Comparison of ENCODE assay signal across 18 cellular contexts in the genomic region with DNA sequence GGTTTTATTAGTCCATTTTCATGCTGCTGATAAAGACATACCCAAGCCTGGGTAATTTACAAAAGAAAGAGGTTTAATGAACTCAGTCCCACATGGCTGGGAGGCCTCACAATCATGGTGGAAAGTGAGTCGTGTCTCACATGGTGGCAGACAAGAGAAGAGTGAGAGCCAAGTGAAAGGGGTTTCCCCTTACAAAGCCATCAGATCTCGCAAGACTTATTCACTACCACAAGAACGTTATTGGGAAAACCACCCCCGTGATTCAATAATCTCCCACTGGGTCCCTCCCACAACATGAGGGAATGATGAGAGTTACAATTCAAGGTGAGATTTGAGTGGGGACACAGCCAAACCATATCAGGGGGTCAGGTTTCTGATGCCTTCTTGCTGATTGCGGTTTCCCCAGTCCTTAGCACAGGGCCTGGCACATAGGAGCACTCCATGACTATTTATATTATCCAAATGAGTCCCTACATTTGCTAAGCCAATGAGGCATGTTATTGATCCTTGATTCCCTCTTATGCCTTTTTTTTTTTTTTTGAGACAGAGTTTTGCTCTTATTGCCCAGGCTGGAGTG. TPM values are rescaled to one million over a fixed set of nuclear protein-coding genes. Genes with fewer than 3 reads are reported as not detected.
DNase-seq lines count a peak whose midpoint lies in the region; TF ChIP-seq lines count a peak whose summit lies in the region.
"Had no signal": no experiment of that assay in that cellular context is flagged by ENCODE, and none has a peak within 500 bp of the region (broad histone marks: within the 10 kb centered on the region; RNA-seq: fewer than 3 reads in every experiment).

No MANE protein-coding gene starts in this region.

- dilution Hi-C loops in mammary epithelial cell (cut with HindIII; ENCODE audit: low sequenced_read_pairs): no loop called here

- no peak overlapping the region for H3K27ac Mint-ChIP-seq in T-helper 2 cell treated with Interferon-gamma antibody and Interleukin-4, amounts not matched to agents 5 μg/mL and 100 μg/mL, for 36 hours
- H3K27ac Mint-ChIP-seq: CD8-positive, alpha-beta memory T cell; endodermal cell had no signal

- WGBS in mammary epithelial cell (ENCODE audit: low coverage, missing lambda C conversion rate): 56% methylated on average over 5 of the region's 5 CpGs

- no peaks in the 10 kb centered on the region for H3K36me3 ChIP-seq in MG63
- H3K36me3 ChIP-seq in mammary epithelial cell (ENCODE audit: insufficient read depth, low read length): no peaks in the 10 kb centered on the region

- intact Hi-C loops in mammary epithelial cell (cut with micrococcal nuclease): no loop called here

- H3K4me3 Mint-ChIP-seq in T-helper 2 cell treated with Interferon-gamma antibody and Interleukin-4, amounts not matched to agents 5 μg/mL and 100 μg/mL, for 36 hours: no peak overlapping the region
- H3K4me3 Mint-ChIP-seq: CD8-positive, alpha-beta memory T cell; endodermal cell had no signal

- H3K4me3 ChIP-seq in MG63: no peak overlapping the region
- no peak overlapping the region for H3K4me3 ChIP-seq in mammary epithelial cell (replicated peaks in 1 of 3; ENCODE audit: insufficient read depth in 1 of 3, low read depth in 2 of 3, low read length in 3 of 3)
- H3K4me3 ChIP-seq: psoas muscle had no signal

- no peak overlapping the region for H3K4me2 ChIP-seq in mammary epithelial cell (ENCODE audit: insufficient read depth, low read depth, low read length)

- DNase-seq in T-helper 2 cell treated with Interferon-gamma antibody and Interleukin-4, amounts not matched to agents 5 μg/mL and 100 μg/mL, for 36 hours (ENCODE audit: low spot score): peak; percentile 39
- no peak for DNase-seq in T-helper 2 cell
- DNase-seq in MG63: peak; percentile 36
- peak; percentile 29 for DNase-seq in mammary epithelial cell
- peak; percentile 17 to 30 for DNase-seq in stimulated activated CD4-positive, alpha-beta T cell treated with anti-CD3 and anti-CD28 coated beads, Interleukin-2, amount 100 ng/mL, for 48 hours
- DNase-seq in NCI-H69 (lab: John Stamatoyannopoulos, UW): no peak
- DNase-seq in NCI-H446 treated with DMSO at 0.1 percent for 48 hours (lab: John Stamatoyannopoulos, UW): no peak
- no peak for DNase-seq in ACHN
- DNase-seq: CD8-positive, alpha-beta memory T cell; KG1; kidney; NCI-H187; NCI-H526; psoas muscle; RPMI8226; substantia nigra had no signal

- no peak overlapping the region for H2AFZ ChIP-seq in mammary epithelial cell (ENCODE audit: low read depth, low read length)

- no peaks in the 10 kb centered on the region for H3K79me2 ChIP-seq in mammary epithelial cell (ENCODE audit: insufficient read depth, low read length)

- no peaks in the 10 kb centered on the region for H3K4me1 ChIP-seq in mammary epithelial cell (ENCODE audit: insufficient read depth, low read length)
- H3K4me1 ChIP-seq: psoas muscle had no signal

- H3K36me3 Mint-ChIP-seq in T-helper 2 cell treated with Interferon-gamma antibody and Interleukin-4, amounts not matched to agents 5 μg/mL and 100 μg/mL, for 36 hours (ENCODE audit: low read depth): no peaks in the 10 kb centered on the region

- peaks cover 11% of the 10 kb centered on the region for H3K4me1 Mint-ChIP-seq in T-helper 2 cell treated with Interferon-gamma antibody and Interleukin-4, amounts not matched to agents 5 μg/mL and 100 μg/mL, for 36 hours (ENCODE audit: low read depth)

- CTCF ChIA-PET in mammary epithelial cell (lab: Charles Lee; ENCODE audit: low non-redundant PET): no interaction called here

- H3K9me3 ChIP-seq in MG63 (no peaks in the 10 kb centered on the region), mammary epithelial cell (replicated peaks; ENCODE audit: insufficient read depth, low read length) (no peaks in the 10 kb centered on the region)
- H3K9me3 ChIP-seq: psoas muscle had no signal

- H3K27me3 ChIP-seq in MG63: no peaks in the 10 kb centered on the region
- peaks cover 1% of the 10 kb centered on the region for H3K27me3 ChIP-seq in mammary epithelial cell (ENCODE audit: insufficient read depth, low read length)

- H3K27ac ChIP-seq in mammary epithelial cell (ENCODE audit: insufficient read depth, low read depth, low read length): no peak overlapping the region
- H3K27ac ChIP-seq: 22Rv1, psoas muscle had no signal

- in situ Hi-C loops in mammary epithelial cell (cut with MboI; ENCODE audit: low sequenced_read_pairs in 2 of 2) (no loop called here), ACHN (cut with HindIII; ENCODE audit: low pct_ligation_motif_present, low pct_unique_long_range_greater_than_20kb, low sequenced_read_pairs) (no loop called here)

- no TSS peak for BruUV-seq in mammary epithelial cell (replicated peaks; lab: Mats Ljungman, UMichigan)

- no peaks in the 10 kb centered on the region for H4K20me1 ChIP-seq in mammary epithelial cell (ENCODE audit: insufficient read depth, low read length)

- no peak overlapping the region for H3K9ac ChIP-seq in mammary epithelial cell (ENCODE audit: insufficient read depth, low read length)

- no peak for TF ChIP-seq CTCF in mammary epithelial cell (conservative IDR thresholded peaks at IDR 0.05 in 1 of 2, IDR thresholded peaks at IDR 0.05 in 1 of 2; ENCODE audit: extremely low read depth in 1 of 2, insufficient read depth in 1 of 2, low read depth in 1 of 2, low read length in 2 of 2)

- no peaks in the 10 kb centered on the region for H3K9me3 Mint-ChIP-seq in T-helper 2 cell treated with Interferon-gamma antibody and Interleukin-4, amounts not matched to agents 5 μg/mL and 100 μg/mL, for 36 hours
- H3K9me3 Mint-ChIP-seq: CD8-positive, alpha-beta memory T cell had no signal

- no peaks in the 10 kb centered on the region for H3K27me3 Mint-ChIP-seq in T-helper 2 cell treated with Interferon-gamma antibody and Interleukin-4, amounts not matched to agents 5 μg/mL and 100 μg/mL, for 36 hours (ENCODE audit: low read depth)

RNA-seq across cellular contexts. Expression of a gene that starts 35.3 kb away (rescaled TPM):
- 14.1 and 29.9 TPM in 2 replicates for total RNA-seq in MG63 (2014; rRNA removed; shearing (Covaris generic); ENCODE audit: low replicate concordance)
- 10 to 100 TPM; 23.2 to 29.6 TPM for total RNA-seq in mammary epithelial cell
- polyA plus RNA-seq in mammary epithelial cell: 7.3 TPM
- polyA minus RNA-seq in mammary epithelial cell: 3.9 TPM

Comparison
In these comparisons a context has a peak if more than half of its experiments do, and no peak if none do; other contexts are left out.
1. DNase-seq: peak in T-helper 2 cell treated with Interferon-gamma antibody and Interleukin-4, amounts not matched to agents 5 μg/mL and 100 μg/mL, for 36 hours (single experiment), MG63 (single experiment), mammary epithelial cell (single experiment) and stimulated activated CD4-positive, alpha-beta T cell treated with anti-CD3 and anti-CD28 coated beads, Interleukin-2, amount 100 ng/mL, for 48 hours (2 of 2); none in T-helper 2 cell (0 of 5), NCI-H69 (single experiment), NCI-H446 treated with DMSO at 0.1 percent for 48 hours (single experiment) and ACHN (single experiment).